8 cellular contexts compared by ENCODE assay signal in genomic region chr19:39996811-39997594, GRCh38. TPM values are rescaled to one million over a fixed set of nuclear protein-coding genes. Genes with fewer than 3 reads are reported as not detected.
A peak's percentile ranks its signal among the peaks of the same experiment; 100 is the strongest.
DNase-seq lines count a peak whose midpoint lies in the region; ATAC-seq and TF ChIP-seq lines count a peak whose summit lies in the region.

Gene ZNF546, plus strand, starts transcription at chr19:39997060. Its CDS starts 1,267 bp downstream, at chr19:39998327.

- peak within 1 kb of the TSS; percentile 95 for H3K9ac ChIP-seq in skeletal muscle satellite cell (ENCODE audit: low read depth, low read length)

- peak within 1 kb of the TSS; percentile 70 for H3K4me3 ChIP-seq in A673 (ENCODE audit: low read depth, low read length, poor library complexity, severe bottlenecking)
- H3K4me3 ChIP-seq in iPS-18c (ENCODE audit: insufficient read depth, low read depth, low read length), result peak within 1 kb of the TSS; percentile 89
- peak within 1 kb of the TSS; percentile 92 for H3K4me3 ChIP-seq in skeletal muscle satellite cell (ENCODE audit: low read length)

- ATAC-seq in GM18868 (IDR thresholded peaks at IDR 0.05; ENCODE audit: unreplicated experiment), result peak; percentile 87
- ATAC-seq in HG03135 (IDR thresholded peaks at IDR 0.05; ENCODE audit: unreplicated experiment), result peak; percentile 86

- H3K27me3 ChIP-seq in A673 (replicated peaks; ENCODE audit: insufficient read depth, low read depth, low read length, poor library complexity), result no peaks in the 10 kb centered on the region
- no peaks in the 10 kb centered on the region for H3K27me3 ChIP-seq in skeletal muscle satellite cell (ENCODE audit: control insufficient read depth, insufficient read depth, low read length)

- CTCF ChIA-PET in A673 (lab: Charles Lee), result interaction anchor here (0.6 kb wide), 1 partner anchor 71 kb away, joined by 5 read pairs; no protein-coding TSS in a partner anchor

- DNase-seq in A673 (ENCODE audit: low spot score), result peak; percentile 94
- peak; percentile 74 for DNase-seq in NCI-H2196 (lab: John Stamatoyannopoulos, UW; ENCODE audit: unreplicated experiment)
- DNase-seq in T47D (ENCODE audit: low read depth in 1 of 2, low spot score in 1 of 2), result peak; percentile 79 to 89

- no TSS peak for BruUV-seq in A673 (replicated peaks; lab: Mats Ljungman, UMichigan)

- intact Hi-C loops in A673 (cut with micrococcal nuclease; ENCODE audit: unreplicated experiment), result no loop called here

- H3K4me1 ChIP-seq in A673 (ENCODE audit: insufficient read depth, low read length, poor library complexity, severe bottlenecking), result peaks cover 9% of the 10 kb centered on the region
- peaks cover 25% of the 10 kb centered on the region for H3K4me1 ChIP-seq in skeletal muscle satellite cell (ENCODE audit: control insufficient read depth, insufficient read depth, low read length)

- in situ Hi-C loops in T47D (cut with HindIII; ENCODE audit: low pct_unique_long_range_greater_than_20kb, low sequenced_read_pairs), result no loop called here

- H3K9me3 ChIP-seq in A673 (ENCODE audit: low read depth, low read length, poor library complexity, severe bottlenecking), result no peaks in the 10 kb centered on the region
- no peaks in the 10 kb centered on the region for H3K9me3 ChIP-seq in iPS-18c (ENCODE audit: control insufficient read depth, insufficient read depth, low read length)
- H3K9me3 ChIP-seq in skeletal muscle satellite cell (replicated peaks; ENCODE audit: low read length), result no peaks in the 10 kb centered on the region

- POLR2A ChIA-PET in A673 (lab: Charles Lee; ENCODE audit: low non-redundant PET), result interaction anchor here (0.6 kb wide), 2 partner anchors 176 to 566 kb away, joined by 5 to 12 read pairs; no protein-coding TSS in a partner anchor

- H3K27ac ChIP-seq in A673 (ENCODE audit: low read depth, low read length, poor library complexity, severe bottlenecking) (peak within 1 kb of the TSS; percentile 85), VCaP (peak within 1 kb of the TSS; percentile 80)

- no peak for TF ChIP-seq CTCF in A673 (conservative IDR thresholded peaks at IDR 0.05; ENCODE audit: low read depth, low read length)
- no peak for TF ChIP-seq CTCF in VCaP (conservative IDR thresholded peaks at IDR 0.05)

- peak within 1 kb of the TSS; percentile 98 for H3K4me2 ChIP-seq in skeletal muscle satellite cell (ENCODE audit: low read length)

- H3K36me3 ChIP-seq in A673 (ENCODE audit: insufficient read depth, low read length, poor library complexity, severe bottlenecking) (no peaks in the 10 kb centered on the region), skeletal muscle satellite cell (ENCODE audit: insufficient read depth, low read length) (no peaks in the 10 kb centered on the region)

RNA-seq across cellular contexts. Expression of gene ZNF546, which starts in this region (rescaled TPM):
- 5.5 and 5.6 TPM in 2 replicates for total RNA-seq in A673 (2021)
- total RNA-seq in skeletal muscle satellite cell (2012; rRNA removed), result 2.0 and 3.0 TPM in 2 replicates

Comparison
In these comparisons a context has a peak if more than half of its experiments do, and no peak if none do; other contexts are left out.
1. Peak in every context shown above with its lines: DNase-seq, ATAC-seq, H3K4me3 ChIP-seq and H3K27ac ChIP-seq.